Comparison of ENCODE assay signal across 13 cellular contexts in the genomic region with DNA sequence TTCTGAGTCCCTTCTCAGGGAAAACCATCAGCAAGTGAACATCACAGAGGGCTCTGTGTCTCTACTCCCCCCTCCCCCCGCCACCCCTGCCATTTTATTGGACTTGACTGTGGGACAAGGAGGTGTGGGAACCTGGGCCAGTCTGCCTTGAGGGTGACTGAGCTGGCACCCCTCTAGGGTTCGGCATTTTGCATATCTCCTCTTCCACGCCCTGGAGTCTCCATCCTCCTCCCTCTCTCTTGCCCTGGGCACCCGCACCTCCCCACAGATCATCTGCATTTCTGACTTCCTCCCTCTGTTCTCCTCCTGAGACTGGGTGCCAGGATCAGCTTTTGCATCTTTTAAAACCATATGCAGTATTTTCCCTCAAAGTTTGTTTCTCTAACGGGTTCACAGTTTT.
A peak's percentile ranks its signal among the peaks of the same experiment; 100 is the strongest.
DNase-seq lines count a peak whose midpoint lies in the region; ATAC-seq, FAIRE-seq and TF ChIP-seq lines count a peak whose summit lies in the region.
"Had no signal": no experiment of that assay in that cellular context is flagged by ENCODE, and none has a peak within 500 bp of the region (broad histone marks: within the 10 kb centered on the region; RNA-seq: fewer than 3 reads in every experiment).

No MANE protein-coding gene starts in this region.

- no peaks in the 10 kb centered on the region for H4K20me1 ChIP-seq in keratinocyte (ENCODE audit: control insufficient read depth, extremely low read depth, insufficient read depth, low read length)

- peak overlapping the region; percentile 62 for H3K27ac ChIP-seq in keratinocyte (ENCODE audit: control insufficient read depth, insufficient read depth, low read length)
- H3K27ac ChIP-seq in spleen = peak overlapping the region in 7 of 8 donors; percentile 7 to 71 (median 36)
- H3K27ac ChIP-seq in WERI-Rb-1 = no peak overlapping the region
- H3K27ac ChIP-seq: HL-60, upper lobe of right lung had no signal

- H3K9me1 ChIP-seq in keratinocyte (ENCODE audit: control insufficient read depth, extremely low read depth, insufficient read depth, low read length) = no peaks in the 10 kb centered on the region

- H3K4me3 ChIP-seq in H7 (ENCODE audit: insufficient read depth, low read depth, low read length) = no peak overlapping the region
- H3K4me3 ChIP-seq in adipocyte (ENCODE audit: low read length) = peak overlapping the region; percentile 28
- peak overlapping the region in 1 of 3 experiments; percentile 21 for H3K4me3 ChIP-seq in keratinocyte (ENCODE audit: control insufficient read depth in 2 of 3, extremely low read depth in 1 of 3, insufficient read depth in 2 of 3, low read depth in 1 of 3, low read length in 3 of 3)
- no peak overlapping the region for H3K4me3 ChIP-seq in spleen
- H3K4me3 ChIP-seq in WERI-Rb-1 (ENCODE audit: low read depth, low read length) = no peak overlapping the region
- H3K4me3 ChIP-seq: mucosa of descending colon, upper lobe of right lung had no signal

- ATAC-seq in GM18861 (IDR thresholded peaks at IDR 0.05; ENCODE audit: unreplicated experiment) = no peak

- peak overlapping the region; percentile 84 for H3K9ac ChIP-seq in adipocyte (ENCODE audit: low read length)
- H3K9ac ChIP-seq in keratinocyte (ENCODE audit: control insufficient read depth, extremely low read depth, insufficient read depth, low read length) = no peak overlapping the region

- peak overlapping the region; percentile 78 for H3K4me2 ChIP-seq in keratinocyte (ENCODE audit: control insufficient read depth, extremely low read depth, insufficient read depth, low read depth, low read length)

- H3K79me2 ChIP-seq in keratinocyte (ENCODE audit: control insufficient read depth, insufficient read depth, low read length) = no peaks in the 10 kb centered on the region

- H3K36me3 ChIP-seq in H7 (replicated peaks; ENCODE audit: control insufficient read depth, insufficient read depth, low read length) (no peaks in the 10 kb centered on the region), adipocyte (ENCODE audit: control insufficient read depth, insufficient read depth, low read length, severe bottlenecking) (no peaks in the 10 kb centered on the region), keratinocyte (ENCODE audit: control insufficient read depth in 2 of 2, extremely low read depth in 1 of 2, insufficient read depth in 2 of 2, low read length in 2 of 2) (no peaks in the 10 kb centered on the region), spleen (no peaks in the 10 kb centered on the region), WERI-Rb-1 (no peaks in the 10 kb centered on the region)
- H3K36me3 ChIP-seq: upper lobe of right lung had no signal

- WGBS in spleen, 5 donors = 47 to 83% (median 65%) methylated on average over 5 of the region's 5 CpGs

- H3K27me3 ChIP-seq in H7 (ENCODE audit: control insufficient read depth, insufficient read depth, low read length) (no peaks in the 10 kb centered on the region), adipocyte (replicated peaks; ENCODE audit: control insufficient read depth, insufficient read depth, low read length) (no peaks in the 10 kb centered on the region), keratinocyte (ENCODE audit: control insufficient read depth, extremely low read depth, insufficient read depth, low read length) (no peaks in the 10 kb centered on the region), spleen (replicated peaks in 1 of 7) (peaks cover 0 to 31% (median 0%) of the 10 kb centered on the region in 7 donors), WERI-Rb-1 (ENCODE audit: insufficient read depth, low read depth, severe bottlenecking) (no peaks in the 10 kb centered on the region)
- H3K27me3 ChIP-seq: upper lobe of right lung had no signal

- H3K4me1 ChIP-seq in adipocyte (ENCODE audit: control insufficient read depth, insufficient read depth, low read length) (peaks cover 41% of the 10 kb centered on the region), keratinocyte (ENCODE audit: control insufficient read depth, extremely low read depth, insufficient read depth, low read length) (peaks cover 31% of the 10 kb centered on the region), spleen (peaks cover 0 to 24% (median 4%) of the 10 kb centered on the region in 6 donors)

- DNase-seq in H7 (peak; percentile 37), adipocyte (ENCODE audit: low read depth) (peak; percentile 33), keratinocyte (ENCODE audit: low read depth, low spot score) (no peak), spleen (no peak), activated gamma-delta T cell treated with Interleukin-2 at 50 U/mL for 16 hours (no peak), germinal center (ENCODE audit: low spot score) (no peak), WERI-Rb-1 (no peak)
- DNase-seq: CD4-positive, CD25-positive, alpha-beta regulatory T cell; stimulated activated CD4-positive, alpha-beta T cell treated with anti-CD3 and anti-CD28 coated beads, Interleukin-4, amount 100 ng/mL, for 24 hours; upper lobe of right lung had no signal

- dilution Hi-C loops in keratinocyte (cut with MboI; ENCODE audit: extremely low pct_ligation_motif_present, low sequenced_read_pairs) = no loop called here

- no peak overlapping the region for H2AFZ ChIP-seq in keratinocyte (ENCODE audit: control insufficient read depth, low read length)

- TF ChIP-seq CTCF in keratinocyte (optimal IDR thresholded peaks at IDR 0.05 in 1 of 3, IDR thresholded peaks at IDR 0.05 in 1 of 3, conservative IDR thresholded peaks at IDR 0.05 in 1 of 3; ENCODE audit: extremely low read depth in 1 of 3, insufficient read depth in 2 of 3, low read length in 3 of 3) (no peak), spleen (IDR thresholded peaks at IDR 0.05 in 8 of 11, conservative IDR thresholded peaks at IDR 0.05 in 3 of 11) (no peak), WERI-Rb-1 (IDR thresholded peaks at IDR 0.05; ENCODE audit: low read depth, low read length) (no peak)

- no peak for FAIRE-seq in keratinocyte (lab: Jason Lieb, UNC)

- intact Hi-C loops in spleen (cut with DNase I; ENCODE audit: low total_unique reads) = no loop called here

- no peaks in the 10 kb centered on the region for H3K9me3 ChIP-seq in adipocyte (ENCODE audit: control insufficient read depth, low read length)
- H3K9me3 ChIP-seq in keratinocyte (ENCODE audit: control insufficient read depth, low read depth, low read length) = no peaks in the 10 kb centered on the region
- H3K9me3 ChIP-seq in spleen = no peaks in the 10 kb centered on the region
- no peaks in the 10 kb centered on the region for H3K9me3 ChIP-seq in WERI-Rb-1 (ENCODE audit: severe bottlenecking)
- H3K9me3 ChIP-seq: mucosa of descending colon, upper lobe of right lung had no signal

- TF ChIP-seq POLR2A in spleen (IDR thresholded peaks at IDR 0.05) = no peak

Comparison
In these comparisons a context has a peak if more than half of its experiments do, and no peak if none do; other contexts are left out.
1. DNase-seq: peak in H7 (single experiment) and adipocyte (single experiment); none in keratinocyte (single experiment), spleen (single experiment), activated gamma-delta T cell treated with Interleukin-2 at 50 U/mL for 16 hours (single experiment), germinal center (single experiment) and WERI-Rb-1 (single experiment).